34 cellular contexts compared by ENCODE assay signal in genomic region chr18:76880026-76880425, GRCh38.
"Had no signal": no experiment of that assay in that cellular context is flagged by ENCODE, and none has a peak within 500 bp of the region (broad histone marks: within the 10 kb centered on the region; RNA-seq: fewer than 3 reads in every experiment).

No MANE protein-coding gene starts in this region.

- H3K9ac ChIP-seq: KMS-11 had no signal

- H3K4me2 ChIP-seq: KMS-11 had no signal

- H3K4me3 ChIP-seq: MG63 had no signal

- H3K27me3 ChIP-seq: MG63 had no signal

- DNase-seq: Karpas-422, Kasumi-1, MG63, MM.1S, MV-4-11, NCI-H1048, NCI-H1092, NCI-H1092 treated with DMSO at 0.1 percent for 48 hours, NCI-H1105, NCI-H1105 treated with DMSO at 0.1 percent for 48 hours, NCI-H1417, NCI-H1417 treated with DMSO at 0.1 percent for 48 hours, NCI-H1436, NCI-H1436 treated with DMSO at 0.1 percent for 48 hours, NCI-H146, NCI-H1694, NCI-H1694 treated with DMSO at 0.1 percent for 48 hours, NCI-H187, NCI-H187 treated with DMSO at 0.1 percent for 48 hours, NCI-H1930, NCI-H2029, NCI-H2029 treated with DMSO at 0.1 percent for 48 hours, NCI-H2081, NCI-H2081 treated with DMSO at 0.1 percent for 48 hours, NCI-H2107, NCI-H2171, NCI-H2171 treated with DMSO at 0.1 percent for 48 hours, NCI-H2227 treated with DMSO at 0.1 percent for 48 hours, NCI-H226, NCI-H345, NCI-H446, NCI-H446 treated with DMSO at 0.1 percent for 48 hours, NCI-H510A had no signal

- H3K9me3 ChIP-seq: MG63 had no signal

- H3K27ac ChIP-seq: KMS-11 had no signal
